ENCODE assay signal across 18 cellular contexts in the genomic region with DNA sequence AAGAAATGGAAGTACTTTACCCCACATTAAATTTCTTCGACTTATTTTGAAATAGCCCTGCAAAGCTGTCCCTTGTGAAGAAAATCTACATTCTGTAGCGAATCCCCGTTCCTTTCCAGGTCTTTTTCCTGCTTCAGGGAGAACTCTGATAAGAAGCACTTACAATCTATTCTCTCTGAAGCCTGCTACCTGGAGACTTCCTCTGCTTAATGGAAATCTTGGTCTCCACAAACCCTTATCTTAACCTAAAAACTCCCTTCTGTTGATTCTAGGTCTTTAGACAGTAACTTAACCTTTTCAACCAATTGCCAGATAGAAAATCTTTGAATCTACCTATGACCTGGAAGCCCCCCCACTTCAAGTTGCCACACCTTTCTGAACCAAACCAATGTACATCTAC. TPM values are rescaled to one million over a fixed set of nuclear protein-coding genes. Genes with fewer than 3 reads are reported as not detected.
A peak's percentile ranks its signal among the peaks of the same experiment; 100 is the strongest.
DNase-seq lines count a peak whose midpoint lies in the region; ATAC-seq and TF ChIP-seq lines count a peak whose summit lies in the region.
"Had no signal": no experiment of that assay in that cellular context is flagged by ENCODE, and none has a peak within 500 bp of the region (broad histone marks: within the 10 kb centered on the region; RNA-seq: fewer than 3 reads in every experiment).

No MANE protein-coding gene starts in this region.

- CTCF ChIA-PET in CD4-positive, alpha-beta T cell (lab: Charles Lee): no interaction called here
- CTCF ChIA-PET in Calu3 (lab: Charles Lee): no interaction called here

- peak overlapping the region; percentile 97 for H3K27ac Mint-ChIP-seq in CD4-positive, alpha-beta T cell
- H3K27ac Mint-ChIP-seq in Calu3 (ENCODE audit: unreplicated experiment) (peak overlapping the region; percentile 36), nephron progenitor cell (no peak overlapping the region)
- H3K27ac Mint-ChIP-seq in activated naive CD8-positive, alpha-beta T cell treated with anti-CD3 and anti-CD28 coated beads, Interleukin-2, amount 50 U/mL, for 24 hours: peak overlapping the region; percentile 55
- H3K27ac Mint-ChIP-seq: memory B cell had no signal

- in situ Hi-C loops in GM23248 (cut with MboI): no loop called here

- H3K4me1 Mint-ChIP-seq in CD4-positive, alpha-beta T cell (ENCODE audit: low read depth): peaks cover 46% of the 10 kb centered on the region
- H3K4me1 Mint-ChIP-seq in Calu3 (ENCODE audit: low read depth, unreplicated experiment): peaks cover 11% of the 10 kb centered on the region
- H3K4me1 Mint-ChIP-seq in activated naive CD8-positive, alpha-beta T cell treated with anti-CD3 and anti-CD28 coated beads, Interleukin-2, amount 50 U/mL, for 24 hours: peaks cover 37% of the 10 kb centered on the region
- peaks cover 22% of the 10 kb centered on the region for H3K4me1 Mint-ChIP-seq in nephron progenitor cell

- H3K4me3 Mint-ChIP-seq in CD4-positive, alpha-beta T cell: peak overlapping the region; percentile 97
- no peak overlapping the region for H3K4me3 Mint-ChIP-seq in Calu3 (ENCODE audit: low read depth, unreplicated experiment)
- H3K4me3 Mint-ChIP-seq in activated naive CD8-positive, alpha-beta T cell treated with anti-CD3 and anti-CD28 coated beads, Interleukin-2, amount 50 U/mL, for 24 hours: no peak overlapping the region
- H3K4me3 Mint-ChIP-seq in nephron progenitor cell: peak overlapping the region; percentile 58
- H3K4me3 Mint-ChIP-seq: memory B cell had no signal

- no peak for DNase-seq in CD4-positive, alpha-beta T cell
- DNase-seq in Calu3 (no peak), nephron progenitor cell (no peak), head of caudate nucleus (no peak), GM23248 (no peak), caudate nucleus (lab: John Stamatoyannopoulos, UW) (no peak)
- no peak for DNase-seq in activated naive CD8-positive, alpha-beta T cell treated with anti-CD3 and anti-CD28 coated beads, Interleukin-2, amount 50 U/mL, for 24 hours
- DNase-seq: activated CD4-positive, alpha-beta T cell treated with anti-CD3 and anti-CD28 coated beads, Interleukin-2, amount 50 U/mL, for 1 hour; activated gamma-delta T cell treated with Interleukin-2 at 50 U/mL for 16 hours; DMS79; effector CD8-positive, alpha-beta T cell; islet precursor cell; NCI-H345; stimulated activated CD4-positive, alpha-beta T cell treated with anti-CD3 and anti-CD28 coated beads, Interleukin-4, amount 100 ng/mL, for 24 hours; stimulated activated CD8-positive, alpha-beta memory T cell treated with anti-CD3 and anti-CD28 coated beads, Interleukin-4, amount 100 ng/mL, for 48 hours; T-helper 9 cell; thyroid gland had no signal

- intact Hi-C loops in CD4-positive, alpha-beta T cell (cut with DNase I, micrococcal nuclease): loop anchor here (5.0 kb wide), 2 partner anchors 35 to 195 kb away; a partner anchor contains a TSS
- intact Hi-C loops in Calu3 (cut with micrococcal nuclease; ENCODE audit: unreplicated experiment) (no loop called here), head of caudate nucleus (cut with DNase I) (loop anchor here (10.0 kb wide), 1 partner anchor 63 kb away; a partner anchor contains a TSS)

- H3K9me3 Mint-ChIP-seq in CD4-positive, alpha-beta T cell: no peaks in the 10 kb centered on the region
- H3K9me3 Mint-ChIP-seq in Calu3 (ENCODE audit: low read depth, unreplicated experiment): peaks cover 2% of the 10 kb centered on the region
- no peaks in the 10 kb centered on the region for H3K9me3 Mint-ChIP-seq in activated naive CD8-positive, alpha-beta T cell treated with anti-CD3 and anti-CD28 coated beads, Interleukin-2, amount 50 U/mL, for 24 hours
- peaks cover 44% of the 10 kb centered on the region for H3K9me3 Mint-ChIP-seq in nephron progenitor cell
- H3K9me3 Mint-ChIP-seq: memory B cell had no signal

- no peaks in the 10 kb centered on the region for H3K27me3 Mint-ChIP-seq in CD4-positive, alpha-beta T cell
- H3K27me3 Mint-ChIP-seq in Calu3 (ENCODE audit: unreplicated experiment) (no peaks in the 10 kb centered on the region), nephron progenitor cell (ENCODE audit: low read depth, poor library complexity) (peaks cover 4% of the 10 kb centered on the region)
- no peaks in the 10 kb centered on the region for H3K27me3 Mint-ChIP-seq in activated naive CD8-positive, alpha-beta T cell treated with anti-CD3 and anti-CD28 coated beads, Interleukin-2, amount 50 U/mL, for 24 hours
- H3K27me3 Mint-ChIP-seq: memory B cell had no signal

- no peak for ATAC-seq in CD4-positive, alpha-beta T cell (ENCODE audit: poor library complexity)
- no peak for ATAC-seq in activated naive CD8-positive, alpha-beta T cell treated with anti-CD3 and anti-CD28 coated beads, Interleukin-2, amount 50 U/mL, for 24 hours

- H2AFZ ChIP-seq in GM23248: no peak overlapping the region

- no peaks in the 10 kb centered on the region for H3K9me2 ChIP-seq in GM23248 (ENCODE audit: insufficient read depth)

- H4K20me1 ChIP-seq in GM23248 (ENCODE audit: insufficient read depth): no peaks in the 10 kb centered on the region

- 99 to 100% methylated on average over 3 of the region's 3 CpGs for WGBS in GM23248 (ENCODE audit: low coverage in 1 of 2, low lambda C conversion rate in 2 of 2, missing lambda C conversion rate in 2 of 2), 2 experiments

- no peak for TF ChIP-seq CTCF in CD4-positive, alpha-beta T cell (IDR thresholded peaks at IDR 0.05)
- TF ChIP-seq CTCF in Calu3 (IDR thresholded peaks at IDR 0.05; ENCODE audit: unreplicated experiment) (no peak), nephron progenitor cell (IDR thresholded peaks at IDR 0.05) (no peak)

- H3K4me2 ChIP-seq in GM23248 (ENCODE audit: unreplicated experiment): no peak overlapping the region

- H3F3A ChIP-seq in GM23248 (ENCODE audit: insufficient read depth): no peaks in the 10 kb centered on the region

- BruUV-seq in Calu3 (replicated peaks; lab: Mats Ljungman, UMichigan): no TSS peak

- peaks cover 13% of the 10 kb centered on the region; the same call in 1 of the 2 replicates for H3K4me1 ChIP-seq in GM23248 (ENCODE audit: insufficient read depth)

- POLR2A ChIA-PET in CD4-positive, alpha-beta T cell (lab: Charles Lee): no interaction called here

- no peak overlapping the region for H3K27ac ChIP-seq in CD4-positive, alpha-beta T cell (ENCODE audit: low read depth, low read length)
- H3K27ac ChIP-seq in GM23248 (no peak overlapping the region), caudate nucleus (ENCODE audit: low read depth, low read length) (no peak overlapping the region)

- no peaks in the 10 kb centered on the region for H3K9me3 ChIP-seq in CD4-positive, alpha-beta T cell (ENCODE audit: control insufficient read depth, low read length)
- H3K9me3 ChIP-seq in GM23248 (ENCODE audit: low read depth): no peaks in the 10 kb centered on the region
- H3K9me3 ChIP-seq: thyroid gland had no signal

- peaks cover 23% of the 10 kb centered on the region for H3K36me3 Mint-ChIP-seq in CD4-positive, alpha-beta T cell (ENCODE audit: low read depth)
- H3K36me3 Mint-ChIP-seq in Calu3 (ENCODE audit: insufficient read depth, unreplicated experiment) (peaks cover 26% of the 10 kb centered on the region), nephron progenitor cell (ENCODE audit: low read depth) (peaks cover 21% of the 10 kb centered on the region)
- peaks cover 14% of the 10 kb centered on the region for H3K36me3 Mint-ChIP-seq in activated naive CD8-positive, alpha-beta T cell treated with anti-CD3 and anti-CD28 coated beads, Interleukin-2, amount 50 U/mL, for 24 hours (ENCODE audit: low read depth)
- H3K36me3 Mint-ChIP-seq: memory B cell had no signal

- H3K36me3 ChIP-seq in GM23248 (ENCODE audit: low read depth): no peaks in the 10 kb centered on the region
- H3K36me3 ChIP-seq: thyroid gland had no signal

- H3K79me2 ChIP-seq in GM23248 (ENCODE audit: insufficient read depth): peaks cover 18% of the 10 kb centered on the region

- no peak overlapping the region for H3K4me3 ChIP-seq in GM23248
- H3K4me3 ChIP-seq: thyroid gland had no signal

- no peak overlapping the region for H3K9ac ChIP-seq in GM23248

- no peaks in the 10 kb centered on the region for H3K27me3 ChIP-seq in CD4-positive, alpha-beta T cell (ENCODE audit: control insufficient read depth, insufficient read depth, low read length)
- no peaks in the 10 kb centered on the region for H3K27me3 ChIP-seq in GM23248 (replicated peaks; ENCODE audit: insufficient read depth)
- H3K27me3 ChIP-seq: thyroid gland had no signal

RNA-seq across cellular contexts. Expression of a gene that starts 1.6 kb away (rescaled TPM):
- 10 to 100 TPM; 60.2 to 62.4 TPM for total RNA-seq in CD4-positive, alpha-beta T cell
- total RNA-seq in Calu3 (2022): 78.1 and 80.3 TPM in 2 replicates
- 66.5 and 93.6 TPM in 2 replicates for total RNA-seq in GM23248 (2014; rRNA removed; shearing (Covaris generic))
- polyA plus RNA-seq in GM23248 (2016; fragmentation: Nextera tagmentation; extraction: Ambion mirVana): 54.0 and 58.3 TPM in 2 replicates

RNA-seq across cellular contexts. Expression of a gene that starts 6.4 kb away (rescaled TPM):
- 10 to 100 TPM; 57.1 to 62.0 TPM for total RNA-seq in CD4-positive, alpha-beta T cell
- 38.1 and 39.4 TPM in 2 replicates for total RNA-seq in Calu3 (2022)
- total RNA-seq in GM23248 (2014; rRNA removed; shearing (Covaris generic)): 55.2 and 69.0 TPM in 2 replicates
- 67.2 and 70.2 TPM in 2 replicates for polyA plus RNA-seq in GM23248 (2016; fragmentation: Nextera tagmentation; extraction: Ambion mirVana)

RNA-seq across cellular contexts. Expression of a gene that starts 33.8 kb away (rescaled TPM):
- total RNA-seq in CD4-positive, alpha-beta T cell: 10 to 100 TPM; 12.9 to 13.7 TPM
- total RNA-seq in Calu3 (2022): 29.0 and 38.0 TPM in 2 replicates
- total RNA-seq in GM23248 (2014; rRNA removed; shearing (Covaris generic)): 34.1 and 44.7 TPM in 2 replicates
- polyA plus RNA-seq in GM23248 (2016; fragmentation: Nextera tagmentation; extraction: Ambion mirVana): 38.1 and 43.6 TPM in 2 replicates

RNA-seq across cellular contexts. Expression of a gene that starts 34.0 kb away (rescaled TPM):
- 10 to 100 TPM; 27.8 to 31.2 TPM for total RNA-seq in CD4-positive, alpha-beta T cell
- 30.7 and 36.0 TPM in 2 replicates for total RNA-seq in Calu3 (2022)
- 5.9 and 9.7 TPM in 2 replicates for total RNA-seq in GM23248 (2014; rRNA removed; shearing (Covaris generic))
- polyA plus RNA-seq in GM23248 (2016; fragmentation: Nextera tagmentation; extraction: Ambion mirVana): 4.1 and 5.7 TPM in 2 replicates

Comparison
In these comparisons a context has a peak if more than half of its experiments do, and no peak if none do; other contexts are left out.
1. H3K4me3 Mint-ChIP-seq: peak in CD4-positive, alpha-beta T cell (single experiment) and nephron progenitor cell (single experiment); none in Calu3 (single experiment) and activated naive CD8-positive, alpha-beta T cell treated with anti-CD3 and anti-CD28 coated beads, Interleukin-2, amount 50 U/mL, for 24 hours (single experiment).